Comparison of ENCODE assay signal across 1 cellular context in the genomic region with DNA sequence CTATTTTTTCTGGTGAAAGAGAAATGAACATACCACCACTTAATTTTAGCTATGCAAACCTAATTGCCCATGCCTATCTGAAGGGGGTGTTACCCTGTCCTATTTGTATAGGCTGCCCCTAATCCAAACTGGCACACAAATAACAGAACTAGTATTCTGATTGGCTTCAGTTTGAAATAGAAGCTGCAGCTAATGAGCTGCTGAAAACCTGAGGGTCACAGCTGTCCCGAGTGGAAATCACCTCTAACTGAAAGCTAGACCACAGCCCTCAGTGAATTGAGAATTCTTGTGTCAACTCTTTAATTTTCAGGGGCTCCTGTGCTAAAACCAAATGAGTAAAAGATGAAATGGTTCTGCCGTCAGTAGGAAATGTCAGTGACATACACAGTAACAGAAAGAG.
TF ChIP-seq lines count a peak whose summit lies in the region.

No MANE protein-coding gene starts in this region.

TF ChIP-seq in GM12878, 131 proteins besides CTCF, POLR2A, EP300 and RAD21 (continued from another document and continues in another):
- TF ChIP-seq, protein P1, sequence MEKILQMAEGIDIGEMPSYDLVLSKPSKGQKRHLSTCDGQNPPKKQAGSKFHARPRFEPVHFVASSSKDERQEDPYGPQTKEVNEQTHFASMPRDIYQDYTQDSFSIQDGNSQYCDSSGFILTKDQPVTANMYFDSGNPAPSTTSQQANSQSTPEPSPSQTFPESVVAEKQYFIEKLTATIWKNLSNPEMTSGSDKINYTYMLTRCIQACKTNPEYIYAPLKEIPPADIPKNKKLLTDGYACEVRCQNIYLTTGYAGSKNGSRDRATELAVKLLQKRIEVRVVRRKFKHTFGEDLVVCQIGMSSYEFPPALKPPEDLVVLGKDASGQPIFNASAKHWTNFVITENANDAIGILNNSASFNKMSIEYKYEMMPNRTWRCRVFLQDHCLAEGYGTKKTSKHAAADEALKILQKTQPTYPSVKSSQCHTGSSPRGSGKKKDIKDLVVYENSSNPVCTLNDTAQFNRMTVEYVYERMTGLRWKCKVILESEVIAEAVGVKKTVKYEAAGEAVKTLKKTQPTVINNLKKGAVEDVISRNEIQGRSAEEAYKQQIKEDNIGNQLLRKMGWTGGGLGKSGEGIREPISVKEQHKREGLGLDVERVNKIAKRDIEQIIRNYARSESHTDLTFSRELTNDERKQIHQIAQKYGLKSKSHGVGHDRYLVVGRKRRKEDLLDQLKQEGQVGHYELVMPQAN (conservative IDR thresholded peaks at IDR 0.05): no peak
- TF ChIP-seq, protein P2, sequence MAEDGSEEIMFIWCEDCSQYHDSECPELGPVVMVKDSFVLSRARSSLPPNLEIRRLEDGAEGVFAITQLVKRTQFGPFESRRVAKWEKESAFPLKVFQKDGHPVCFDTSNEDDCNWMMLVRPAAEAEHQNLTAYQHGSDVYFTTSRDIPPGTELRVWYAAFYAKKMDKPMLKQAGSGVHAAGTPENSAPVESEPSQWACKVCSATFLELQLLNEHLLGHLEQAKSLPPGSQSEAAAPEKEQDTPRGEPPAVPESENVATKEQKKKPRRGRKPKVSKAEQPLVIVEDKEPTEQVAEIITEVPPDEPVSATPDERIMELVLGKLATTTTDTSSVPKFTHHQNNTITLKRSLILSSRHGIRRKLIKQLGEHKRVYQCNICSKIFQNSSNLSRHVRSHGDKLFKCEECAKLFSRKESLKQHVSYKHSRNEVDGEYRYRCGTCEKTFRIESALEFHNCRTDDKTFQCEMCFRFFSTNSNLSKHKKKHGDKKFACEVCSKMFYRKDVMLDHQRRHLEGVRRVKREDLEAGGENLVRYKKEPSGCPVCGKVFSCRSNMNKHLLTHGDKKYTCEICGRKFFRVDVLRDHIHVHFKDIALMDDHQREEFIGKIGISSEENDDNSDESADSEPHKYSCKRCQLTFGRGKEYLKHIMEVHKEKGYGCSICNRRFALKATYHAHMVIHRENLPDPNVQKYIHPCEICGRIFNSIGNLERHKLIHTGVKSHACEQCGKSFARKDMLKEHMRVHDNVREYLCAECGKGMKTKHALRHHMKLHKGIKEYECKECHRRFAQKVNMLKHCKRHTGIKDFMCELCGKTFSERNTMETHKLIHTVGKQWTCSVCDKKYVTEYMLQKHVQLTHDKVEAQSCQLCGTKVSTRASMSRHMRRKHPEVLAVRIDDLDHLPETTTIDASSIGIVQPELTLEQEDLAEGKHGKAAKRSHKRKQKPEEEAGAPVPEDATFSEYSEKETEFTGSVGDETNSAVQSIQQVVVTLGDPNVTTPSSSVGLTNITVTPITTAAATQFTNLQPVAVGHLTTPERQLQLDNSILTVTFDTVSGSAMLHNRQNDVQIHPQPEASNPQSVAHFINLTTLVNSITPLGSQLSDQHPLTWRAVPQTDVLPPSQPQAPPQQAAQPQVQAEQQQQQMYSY (CRISPR knock-in tag; IDR thresholded peaks at IDR 0.05): no peak
- TF ChIP-seq PAX5 (IDR thresholded peaks at IDR 0.05; ENCODE audit: borderline replicate concordance, low read depth, low read length): 0 out of 2 replicates have a peak, but pooled peaks have one; percentile 19
- TF ChIP-seq, protein P3, sequence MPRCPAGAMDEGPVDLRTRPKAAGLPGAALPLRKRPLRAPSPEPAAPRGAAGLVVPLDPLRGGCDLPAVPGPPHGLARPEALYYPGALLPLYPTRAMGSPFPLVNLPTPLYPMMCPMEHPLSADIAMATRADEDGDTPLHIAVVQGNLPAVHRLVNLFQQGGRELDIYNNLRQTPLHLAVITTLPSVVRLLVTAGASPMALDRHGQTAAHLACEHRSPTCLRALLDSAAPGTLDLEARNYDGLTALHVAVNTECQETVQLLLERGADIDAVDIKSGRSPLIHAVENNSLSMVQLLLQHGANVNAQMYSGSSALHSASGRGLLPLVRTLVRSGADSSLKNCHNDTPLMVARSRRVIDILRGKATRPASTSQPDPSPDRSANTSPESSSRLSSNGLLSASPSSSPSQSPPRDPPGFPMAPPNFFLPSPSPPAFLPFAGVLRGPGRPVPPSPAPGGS (IDR thresholded peaks at IDR 0.05; ENCODE audit: borderline replicate concordance, insufficient read depth, low read depth, low read length, poor library complexity, severe bottlenecking): no peak
- TF ChIP-seq RELA (IDR thresholded peaks at IDR 0.05; ENCODE audit: borderline replicate concordance, partially characterized antibody): peak; percentile 91
- TF ChIP-seq, protein P4, sequence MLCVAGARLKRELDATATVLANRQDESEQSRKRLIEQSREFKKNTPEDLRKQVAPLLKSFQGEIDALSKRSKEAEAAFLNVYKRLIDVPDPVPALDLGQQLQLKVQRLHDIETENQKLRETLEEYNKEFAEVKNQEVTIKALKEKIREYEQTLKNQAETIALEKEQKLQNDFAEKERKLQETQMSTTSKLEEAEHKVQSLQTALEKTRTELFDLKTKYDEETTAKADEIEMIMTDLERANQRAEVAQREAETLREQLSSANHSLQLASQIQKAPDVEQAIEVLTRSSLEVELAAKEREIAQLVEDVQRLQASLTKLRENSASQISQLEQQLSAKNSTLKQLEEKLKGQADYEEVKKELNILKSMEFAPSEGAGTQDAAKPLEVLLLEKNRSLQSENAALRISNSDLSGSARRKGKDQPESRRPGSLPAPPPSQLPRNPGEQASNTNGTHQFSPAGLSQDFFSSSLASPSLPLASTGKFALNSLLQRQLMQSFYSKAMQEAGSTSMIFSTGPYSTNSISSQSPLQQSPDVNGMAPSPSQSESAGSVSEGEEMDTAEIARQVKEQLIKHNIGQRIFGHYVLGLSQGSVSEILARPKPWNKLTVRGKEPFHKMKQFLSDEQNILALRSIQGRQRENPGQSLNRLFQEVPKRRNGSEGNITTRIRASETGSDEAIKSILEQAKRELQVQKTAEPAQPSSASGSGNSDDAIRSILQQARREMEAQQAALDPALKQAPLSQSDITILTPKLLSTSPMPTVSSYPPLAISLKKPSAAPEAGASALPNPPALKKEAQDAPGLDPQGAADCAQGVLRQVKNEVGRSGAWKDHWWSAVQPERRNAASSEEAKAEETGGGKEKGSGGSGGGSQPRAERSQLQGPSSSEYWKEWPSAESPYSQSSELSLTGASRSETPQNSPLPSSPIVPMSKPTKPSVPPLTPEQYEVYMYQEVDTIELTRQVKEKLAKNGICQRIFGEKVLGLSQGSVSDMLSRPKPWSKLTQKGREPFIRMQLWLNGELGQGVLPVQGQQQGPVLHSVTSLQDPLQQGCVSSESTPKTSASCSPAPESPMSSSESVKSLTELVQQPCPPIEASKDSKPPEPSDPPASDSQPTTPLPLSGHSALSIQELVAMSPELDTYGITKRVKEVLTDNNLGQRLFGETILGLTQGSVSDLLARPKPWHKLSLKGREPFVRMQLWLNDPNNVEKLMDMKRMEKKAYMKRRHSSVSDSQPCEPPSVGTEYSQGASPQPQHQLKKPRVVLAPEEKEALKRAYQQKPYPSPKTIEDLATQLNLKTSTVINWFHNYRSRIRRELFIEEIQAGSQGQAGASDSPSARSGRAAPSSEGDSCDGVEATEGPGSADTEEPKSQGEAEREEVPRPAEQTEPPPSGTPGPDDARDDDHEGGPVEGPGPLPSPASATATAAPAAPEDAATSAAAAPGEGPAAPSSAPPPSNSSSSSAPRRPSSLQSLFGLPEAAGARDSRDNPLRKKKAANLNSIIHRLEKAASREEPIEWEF (IDR thresholded peaks at IDR 0.05; ENCODE audit: insufficient replicate concordance, low read depth, low read length): peak; percentile 57
- peak; percentile 59; the same call in 1 of the 2 replicates for TF ChIP-seq ZNF24 (IDR thresholded peaks at IDR 0.05)
- TF ChIP-seq JUNB (IDR thresholded peaks at IDR 0.05): peak; percentile 70
- TF ChIP-seq CEBPB (IDR thresholded peaks at IDR 0.05; ENCODE audit: borderline replicate concordance in 1 of 2, low read depth in 2 of 2, low read length in 2 of 2): no peak
- peak; percentile 65; the same call in 1 of the 2 replicates for TF ChIP-seq MXI1 (IDR thresholded peaks at IDR 0.05; ENCODE audit: low read depth, low read length)
- TF ChIP-seq BMI1 (IDR thresholded peaks at IDR 0.05; ENCODE audit: borderline replicate concordance): no peak
- TF ChIP-seq NR2F1 (conservative IDR thresholded peaks at IDR 0.05): peak; percentile 90
- TF ChIP-seq, protein P5, sequence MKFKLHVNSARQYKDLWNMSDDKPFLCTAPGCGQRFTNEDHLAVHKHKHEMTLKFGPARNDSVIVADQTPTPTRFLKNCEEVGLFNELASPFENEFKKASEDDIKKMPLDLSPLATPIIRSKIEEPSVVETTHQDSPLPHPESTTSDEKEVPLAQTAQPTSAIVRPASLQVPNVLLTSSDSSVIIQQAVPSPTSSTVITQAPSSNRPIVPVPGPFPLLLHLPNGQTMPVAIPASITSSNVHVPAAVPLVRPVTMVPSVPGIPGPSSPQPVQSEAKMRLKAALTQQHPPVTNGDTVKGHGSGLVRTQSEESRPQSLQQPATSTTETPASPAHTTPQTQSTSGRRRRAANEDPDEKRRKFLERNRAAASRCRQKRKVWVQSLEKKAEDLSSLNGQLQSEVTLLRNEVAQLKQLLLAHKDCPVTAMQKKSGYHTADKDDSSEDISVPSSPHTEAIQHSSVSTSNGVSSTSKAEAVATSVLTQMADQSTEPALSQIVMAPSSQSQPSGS (IDR thresholded peaks at IDR 0.05; ENCODE audit: low read length): peak; percentile 47; the same call in 1 of the 2 replicates
- TF ChIP-seq IRF4 (IDR thresholded peaks at IDR 0.05; ENCODE audit: low read depth, low read length): peak; percentile 23; the same call in 1 of the 2 replicates
- TF ChIP-seq NFIC (IDR thresholded peaks at IDR 0.05; ENCODE audit: low read depth, low read length): peak; percentile 79
- TF ChIP-seq, protein P6, sequence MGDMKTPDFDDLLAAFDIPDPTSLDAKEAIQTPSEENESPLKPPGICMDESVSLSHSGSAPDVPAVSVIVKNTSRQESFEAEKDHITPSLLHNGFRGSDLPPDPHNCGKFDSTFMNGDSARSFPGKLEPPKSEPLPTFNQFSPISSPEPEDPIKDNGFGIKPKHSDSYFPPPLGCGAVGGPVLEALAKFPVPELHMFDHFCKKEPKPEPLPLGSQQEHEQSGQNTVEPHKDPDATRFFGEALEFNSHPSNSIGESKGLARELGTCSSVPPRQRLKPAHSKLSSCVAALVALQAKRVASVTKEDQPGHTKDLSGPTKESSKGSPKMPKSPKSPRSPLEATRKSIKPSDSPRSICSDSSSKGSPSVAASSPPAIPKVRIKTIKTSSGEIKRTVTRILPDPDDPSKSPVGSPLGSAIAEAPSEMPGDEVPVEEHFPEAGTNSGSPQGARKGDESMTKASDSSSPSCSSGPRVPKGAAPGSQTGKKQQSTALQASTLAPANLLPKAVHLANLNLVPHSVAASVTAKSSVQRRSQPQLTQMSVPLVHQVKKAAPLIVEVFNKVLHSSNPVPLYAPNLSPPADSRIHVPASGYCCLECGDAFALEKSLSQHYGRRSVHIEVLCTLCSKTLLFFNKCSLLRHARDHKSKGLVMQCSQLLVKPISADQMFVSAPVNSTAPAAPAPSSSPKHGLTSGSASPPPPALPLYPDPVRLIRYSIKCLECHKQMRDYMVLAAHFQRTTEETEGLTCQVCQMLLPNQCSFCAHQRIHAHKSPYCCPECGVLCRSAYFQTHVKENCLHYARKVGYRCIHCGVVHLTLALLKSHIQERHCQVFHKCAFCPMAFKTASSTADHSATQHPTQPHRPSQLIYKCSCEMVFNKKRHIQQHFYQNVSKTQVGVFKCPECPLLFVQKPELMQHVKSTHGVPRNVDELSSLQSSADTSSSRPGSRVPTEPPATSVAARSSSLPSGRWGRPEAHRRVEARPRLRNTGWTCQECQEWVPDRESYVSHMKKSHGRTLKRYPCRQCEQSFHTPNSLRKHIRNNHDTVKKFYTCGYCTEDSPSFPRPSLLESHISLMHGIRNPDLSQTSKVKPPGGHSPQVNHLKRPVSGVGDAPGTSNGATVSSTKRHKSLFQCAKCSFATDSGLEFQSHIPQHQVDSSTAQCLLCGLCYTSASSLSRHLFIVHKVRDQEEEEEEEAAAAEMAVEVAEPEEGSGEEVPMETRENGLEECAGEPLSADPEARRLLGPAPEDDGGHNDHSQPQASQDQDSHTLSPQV (IDR thresholded peaks at IDR 0.05): no peak
- peak; percentile 58; the same call in 1 of the 2 replicates for TF ChIP-seq ATF7 (IDR thresholded peaks at IDR 0.05; ENCODE audit: low read depth)
- TF ChIP-seq, protein P7, sequence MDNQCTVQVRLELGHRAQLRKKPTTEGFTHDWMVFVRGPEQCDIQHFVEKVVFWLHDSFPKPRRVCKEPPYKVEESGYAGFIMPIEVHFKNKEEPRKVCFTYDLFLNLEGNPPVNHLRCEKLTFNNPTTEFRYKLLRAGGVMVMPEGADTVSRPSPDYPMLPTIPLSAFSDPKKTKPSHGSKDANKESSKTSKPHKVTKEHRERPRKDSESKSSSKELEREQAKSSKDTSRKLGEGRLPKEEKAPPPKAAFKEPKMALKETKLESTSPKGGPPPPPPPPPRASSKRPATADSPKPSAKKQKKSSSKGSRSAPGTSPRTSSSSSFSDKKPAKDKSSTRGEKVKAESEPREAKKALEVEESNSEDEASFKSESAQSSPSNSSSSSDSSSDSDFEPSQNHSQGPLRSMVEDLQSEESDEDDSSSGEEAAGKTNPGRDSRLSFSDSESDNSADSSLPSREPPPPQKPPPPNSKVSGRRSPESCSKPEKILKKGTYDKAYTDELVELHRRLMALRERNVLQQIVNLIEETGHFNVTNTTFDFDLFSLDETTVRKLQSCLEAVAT (IDR thresholded peaks at IDR 0.05): peak; percentile 55
- no peak for TF ChIP-seq RCOR1 (conservative IDR thresholded peaks at IDR 0.05; ENCODE audit: low read depth, low read length)
- peak; percentile 64 for TF ChIP-seq CREM (IDR thresholded peaks at IDR 0.05; ENCODE audit: low read depth)
- TF ChIP-seq CBFB (IDR thresholded peaks at IDR 0.05; ENCODE audit: low read depth): peak; percentile 65; the same call in 1 of the 2 replicates
- TF ChIP-seq, protein P8, sequence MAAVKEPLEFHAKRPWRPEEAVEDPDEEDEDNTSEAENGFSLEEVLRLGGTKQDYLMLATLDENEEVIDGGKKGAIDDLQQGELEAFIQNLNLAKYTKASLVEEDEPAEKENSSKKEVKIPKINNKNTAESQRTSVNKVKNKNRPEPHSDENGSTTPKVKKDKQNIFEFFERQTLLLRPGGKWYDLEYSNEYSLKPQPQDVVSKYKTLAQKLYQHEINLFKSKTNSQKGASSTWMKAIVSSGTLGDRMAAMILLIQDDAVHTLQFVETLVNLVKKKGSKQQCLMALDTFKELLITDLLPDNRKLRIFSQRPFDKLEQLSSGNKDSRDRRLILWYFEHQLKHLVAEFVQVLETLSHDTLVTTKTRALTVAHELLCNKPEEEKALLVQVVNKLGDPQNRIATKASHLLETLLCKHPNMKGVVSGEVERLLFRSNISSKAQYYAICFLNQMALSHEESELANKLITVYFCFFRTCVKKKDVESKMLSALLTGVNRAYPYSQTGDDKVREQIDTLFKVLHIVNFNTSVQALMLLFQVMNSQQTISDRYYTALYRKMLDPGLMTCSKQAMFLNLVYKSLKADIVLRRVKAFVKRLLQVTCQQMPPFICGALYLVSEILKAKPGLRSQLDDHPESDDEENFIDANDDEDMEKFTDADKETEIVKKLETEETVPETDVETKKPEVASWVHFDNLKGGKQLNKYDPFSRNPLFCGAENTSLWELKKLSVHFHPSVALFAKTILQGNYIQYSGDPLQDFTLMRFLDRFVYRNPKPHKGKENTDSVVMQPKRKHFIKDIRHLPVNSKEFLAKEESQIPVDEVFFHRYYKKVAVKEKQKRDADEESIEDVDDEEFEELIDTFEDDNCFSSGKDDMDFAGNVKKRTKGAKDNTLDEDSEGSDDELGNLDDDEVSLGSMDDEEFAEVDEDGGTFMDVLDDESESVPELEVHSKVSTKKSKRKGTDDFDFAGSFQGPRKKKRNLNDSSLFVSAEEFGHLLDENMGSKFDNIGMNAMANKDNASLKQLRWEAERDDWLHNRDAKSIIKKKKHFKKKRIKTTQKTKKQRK (IDR thresholded peaks at IDR 0.05; ENCODE audit: low read depth, low read length): no peak
- TF ChIP-seq EED (IDR thresholded peaks at IDR 0.05; ENCODE audit: low read depth): peak; percentile 30; the same call in 1 of the 2 replicates
- peak in 1 of 2 experiments; percentile 31; a peak in 1 of 4 replicates for TF ChIP-seq BHLHE40 (IDR thresholded peaks at IDR 0.05; ENCODE audit: borderline replicate concordance in 1 of 2, low read depth in 2 of 2, low read length in 1 of 2)
- TF ChIP-seq BACH1 (IDR thresholded peaks at IDR 0.05; ENCODE audit: borderline replicate concordance): peak; percentile 32; the same call in 1 of the 2 replicates
- peak; percentile 91 for TF ChIP-seq TCF12 (IDR thresholded peaks at IDR 0.05; ENCODE audit: low read depth, low read length)
- no peak for TF ChIP-seq ETV6 (conservative IDR thresholded peaks at IDR 0.05 in 1 of 2, IDR thresholded peaks at IDR 0.05 in 1 of 2; ENCODE audit: borderline replicate concordance in 1 of 2, low read depth in 1 of 2)
